ENCODE assay signal across 8 cellular contexts in genomic region chr17:42608692-42609181, GRCh38. TPM values are rescaled to one million over a fixed set of nuclear protein-coding genes. Genes with fewer than 3 reads are reported as not detected.
DNase-seq lines count a peak whose midpoint lies in the region; ATAC-seq lines count a peak whose summit lies in the region.

No MANE protein-coding gene starts in this region.

- intact Hi-C loops in activated CD4-positive, alpha-beta T cell treated with anti-CD3 and anti-CD28 coated beads for 36 hours (cut with DNase I, micrococcal nuclease) = loop anchor here (1.0 to 5.0 kb wide), 16 partner anchors 31 to 642 kb away; partner anchors contain the start of genes PSMC3IP (in 2 of the 2), AARSD1 (in 1 of the 2), BECN1 (in 1 of the 2) and BRCA1 (in 1 of the 2)

- POLR2A ChIA-PET in activated CD4-positive, alpha-beta T cell treated with anti-CD3 and anti-CD28 coated beads for 36 hours (lab: Charles Lee) = interaction anchor here (0.6 to 1.5 kb wide), 9 partner anchors 10 to 759 kb away, joined by 3 to 8 read pairs (median 4); partner anchors contain the start of genes CNTNAP1 and PSMC3IP

- H3K27me3 ChIP-seq in esophagus (ENCODE audit: control insufficient read depth in 1 of 2, insufficient read depth in 2 of 2, low read length in 2 of 2) (no peaks in the 10 kb centered on the region), neuron (ENCODE audit: insufficient read depth, low read length) (no peaks in the 10 kb centered on the region)

- DNase-seq in activated CD4-positive, alpha-beta T cell treated with anti-CD3 and anti-CD28 coated beads for 36 hours = peak; percentile 43
- no peak for DNase-seq in activated CD4-positive, alpha-beta T cell treated with anti-CD3 and anti-CD28 coated beads for 4 hours
- DNase-seq in T-helper 17 cell = peak in 2 of 3 donors; percentile 9 to 12
- no peak for DNase-seq in AG20443 (ENCODE audit: low spot score)
- no peak for DNase-seq in mucosa of gallbladder (ENCODE audit: low spot score)

- H3K9me3 Mint-ChIP-seq in activated CD4-positive, alpha-beta T cell treated with anti-CD3 and anti-CD28 coated beads for 36 hours (ENCODE audit: low read depth) = no peaks in the 10 kb centered on the region

- H3K4me1 ChIP-seq in esophagus (ENCODE audit: control insufficient read depth in 2 of 2, insufficient read depth in 2 of 2, low read length in 1 of 2) (peaks cover 0 to 3% of the 10 kb centered on the region in 2 donors), neuron (ENCODE audit: insufficient read depth, low read length) (peaks cover 18% of the 10 kb centered on the region)

- peaks cover 13% of the 10 kb centered on the region for H3K36me3 Mint-ChIP-seq in activated CD4-positive, alpha-beta T cell treated with anti-CD3 and anti-CD28 coated beads for 36 hours (ENCODE audit: low read depth)
- H3K36me3 Mint-ChIP-seq in T-helper 17 cell (ENCODE audit: low read depth) = peaks cover 4% of the 10 kb centered on the region

- peaks cover 40% of the 10 kb centered on the region for H3K4me1 Mint-ChIP-seq in activated CD4-positive, alpha-beta T cell treated with anti-CD3 and anti-CD28 coated beads for 36 hours
- H3K4me1 Mint-ChIP-seq in T-helper 17 cell = peaks cover 35% of the 10 kb centered on the region

- ATAC-seq in activated CD4-positive, alpha-beta T cell treated with anti-CD3 and anti-CD28 coated beads for 36 hours = peak; percentile 58
- ATAC-seq in HG03066 (IDR thresholded peaks at IDR 0.05; ENCODE audit: low read depth, unreplicated experiment) (peak; percentile 27), T-helper 17 cell (peak; percentile 66)

- peaks cover 10 to 12% of the 10 kb centered on the region in 2 donors for H3K36me3 ChIP-seq in esophagus (ENCODE audit: control insufficient read depth in 2 of 2, insufficient read depth in 2 of 2, low read length in 1 of 2)
- peaks cover 20% of the 10 kb centered on the region for H3K36me3 ChIP-seq in neuron (ENCODE audit: insufficient read depth, low read length)

- H3K27ac ChIP-seq in esophagus (ENCODE audit: low read depth in 2 of 2, low read length in 1 of 2) = peak overlapping the region; percentile 90 to 97

- no peaks in the 10 kb centered on the region for H3K27me3 Mint-ChIP-seq in activated CD4-positive, alpha-beta T cell treated with anti-CD3 and anti-CD28 coated beads for 36 hours
- no peaks in the 10 kb centered on the region for H3K27me3 Mint-ChIP-seq in T-helper 17 cell

- H3K4me3 ChIP-seq in esophagus (ENCODE audit: low read depth in 1 of 2, low read length in 2 of 2) = peak overlapping the region; percentile 89 to 95
- H3K4me3 ChIP-seq in neuron (ENCODE audit: low read length) = peak overlapping the region; percentile 90

- 0 to 1% methylated on average over 23 of the region's 23 CpGs for WGBS in esophagus, 2 donors

- CTCF ChIA-PET in activated CD4-positive, alpha-beta T cell treated with anti-CD3 and anti-CD28 coated beads for 36 hours (lab: Charles Lee) = interaction anchor here (0.7 to 6.5 kb wide), 17 partner anchors 9 to 591 kb away, joined by 3 to 80 read pairs (median 3); partner anchors contain the start of genes BECN1, PLEKHH3, PSMC3IP and RPL27

- peak overlapping the region; percentile 14 for H2AFZ ChIP-seq in neuron (ENCODE audit: low read depth, low read length)

- H3K9me3 ChIP-seq in T-helper 17 cell (ENCODE audit: control insufficient read depth, low read length, poor library complexity, severe bottlenecking) (no peaks in the 10 kb centered on the region), esophagus (ENCODE audit: control insufficient read depth in 2 of 2, insufficient read depth in 1 of 2, low read depth in 1 of 2, low read length in 1 of 2) (no peaks in the 10 kb centered on the region), neuron (ENCODE audit: low read length) (no peaks in the 10 kb centered on the region)

- peak overlapping the region; percentile 95 for H3K4me3 Mint-ChIP-seq in activated CD4-positive, alpha-beta T cell treated with anti-CD3 and anti-CD28 coated beads for 36 hours
- H3K4me3 Mint-ChIP-seq in T-helper 17 cell = peak overlapping the region; percentile 100

- H3K27ac Mint-ChIP-seq in activated CD4-positive, alpha-beta T cell treated with anti-CD3 and anti-CD28 coated beads for 36 hours = peak overlapping the region; percentile 97
- peak overlapping the region; percentile 100 for H3K27ac Mint-ChIP-seq in T-helper 17 cell

RNA-seq across cellular contexts. Expression of gene RETREG3, which starts 0.4 kb away (rescaled TPM):
- total RNA-seq in activated CD4-positive, alpha-beta T cell treated with anti-CD3 and anti-CD28 coated beads for 36 hours = 10 to 100 TPM; 28.3 to 30.9 TPM
- total RNA-seq in T-helper 17 cell = 10 to 100 TPM; 43.5 to 57.9 TPM
- polyA plus RNA-seq in esophagus = 10 to 100 TPM; 15.3 to 28.5 TPM
- total RNA-seq in mucosa of gallbladder = 78.8 TPM

RNA-seq across cellular contexts. Expression of gene TUBG1, which starts 0.7 kb away (rescaled TPM):
- total RNA-seq in activated CD4-positive, alpha-beta T cell treated with anti-CD3 and anti-CD28 coated beads for 36 hours = 100 to 1,000 TPM in 1 of 2 experiments, 10 to 100 TPM in 1; 76.1 to 102 TPM
- total RNA-seq in T-helper 17 cell (1 to 10 TPM; 6.1 to 9.8 TPM), mucosa of gallbladder (40.2 TPM)
- 10 to 100 TPM; 27.2 to 49.9 TPM for polyA plus RNA-seq in esophagus

RNA-seq across cellular contexts. Expression of gene PSMC3IP, which starts 31.2 kb away (rescaled TPM):
- total RNA-seq in activated CD4-positive, alpha-beta T cell treated with anti-CD3 and anti-CD28 coated beads for 36 hours = 10 to 100 TPM; 27.0 to 28.9 TPM
- total RNA-seq in T-helper 17 cell (1 to 10 TPM; 2.4 to 2.6 TPM), mucosa of gallbladder (5.1 TPM)
- polyA plus RNA-seq in esophagus = 1 to 10 TPM; 6.4 to 7.2 TPM

RNA-seq across cellular contexts. Expression of gene MLX, which starts 41.8 kb away (rescaled TPM):
- total RNA-seq in activated CD4-positive, alpha-beta T cell treated with anti-CD3 and anti-CD28 coated beads for 36 hours = 10 to 100 TPM; 38.7 to 40.7 TPM
- total RNA-seq in T-helper 17 cell = 10 to 100 TPM; 33.1 to 36.1 TPM
- polyA plus RNA-seq in esophagus = 10 to 100 TPM; 36.8 to 38.3 TPM
- 54.0 TPM for total RNA-seq in mucosa of gallbladder

RNA-seq across cellular contexts. Expression of gene COASY, which starts 46.8 kb away (rescaled TPM):
- total RNA-seq in activated CD4-positive, alpha-beta T cell treated with anti-CD3 and anti-CD28 coated beads for 36 hours = 100 to 1,000 TPM in 1 of 2 experiments, 10 to 100 TPM in 1; 83.3 to 105 TPM
- total RNA-seq in T-helper 17 cell (10 to 100 TPM; 39.1 to 49.4 TPM), mucosa of gallbladder (84.1 TPM)
- 10 to 100 TPM; 58.2 to 62.1 TPM for polyA plus RNA-seq in esophagus

Comparison
In these comparisons a context has a peak if more than half of its experiments do, and no peak if none do; other contexts are left out.
1. DNase-seq: peak in activated CD4-positive, alpha-beta T cell treated with anti-CD3 and anti-CD28 coated beads for 36 hours (single experiment) and T-helper 17 cell (2 of 3); none in activated CD4-positive, alpha-beta T cell treated with anti-CD3 and anti-CD28 coated beads for 4 hours (0 of 2), AG20443 (single experiment) and mucosa of gallbladder (single experiment).
2. Peak in every context shown above with its lines, with median percentiles within 50 percentile points of each other: ATAC-seq.